Comparison of ENCODE assay signal across 1 cellular context in the genomic region with DNA sequence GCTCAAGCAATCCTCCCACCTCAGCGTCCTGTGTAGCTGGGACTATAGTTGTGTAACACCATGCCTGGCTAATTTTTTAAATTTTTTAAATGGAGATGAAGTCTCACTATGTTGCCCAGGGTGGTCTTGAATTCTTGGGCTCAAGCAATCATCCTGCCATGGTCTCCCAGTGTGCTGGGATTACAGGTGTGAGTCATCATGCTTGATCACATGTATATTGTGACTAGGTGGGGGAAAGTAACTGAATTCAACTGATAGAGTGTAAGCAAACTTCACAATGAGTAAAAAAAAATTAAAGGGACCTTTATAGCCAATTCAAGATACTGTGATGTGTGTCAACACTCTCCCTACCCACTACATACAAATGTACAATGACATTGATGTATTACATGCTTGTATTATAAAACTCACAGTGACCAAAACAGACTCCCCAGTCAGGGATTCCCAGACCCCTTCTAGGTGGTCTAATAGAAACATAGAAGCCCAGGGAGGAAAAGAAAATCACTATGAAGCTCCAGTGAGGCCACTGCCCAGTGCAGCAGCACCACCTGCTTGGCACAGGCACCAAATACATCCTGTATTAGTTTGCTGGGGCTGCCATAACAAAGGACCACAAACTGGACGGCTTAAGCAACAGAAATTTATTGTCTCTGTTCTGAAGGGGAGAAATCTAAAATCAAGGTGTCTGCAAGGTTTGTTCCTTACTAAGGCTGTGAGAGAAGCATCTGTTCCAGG.
TF ChIP-seq lines count a peak whose summit lies in the region.

No MANE protein-coding gene starts in this region.

TF ChIP-seq in H1, 55 proteins besides CTCF, POLR2A, EP300 and RAD21:
- TF ChIP-seq TBP (IDR thresholded peaks at IDR 0.05; ENCODE audit: low read depth, low read length) (no peak), CBX8 (IDR thresholded peaks at IDR 0.05; ENCODE audit: borderline replicate concordance, low read depth, low read length) (no peak)
